1 cellular context compared by ENCODE assay signal in genomic region chr6:135037541-135037940, GRCh38.
TF ChIP-seq lines count a peak whose summit lies in the region.

No MANE protein-coding gene starts in this region.

TF ChIP-seq in HepG2, 621 proteins besides CTCF, POLR2A, EP300 and RAD21:
- TF ChIP-seq FUBP1 (CRISPR knock-in tag; IDR thresholded peaks at IDR 0.05; ENCODE audit: borderline replicate concordance) (no peak), MAFK (conservative IDR thresholded peaks at IDR 0.05 in 1 of 2, IDR thresholded peaks at IDR 0.05 in 1 of 2; ENCODE audit: low read length in 2 of 2) (0 out of 4 replicates have a peak, but pooled peaks have one; percentile 8 to 22), KLF11 (CRISPR knock-in tag; IDR thresholded peaks at IDR 0.05) (no peak)
